In genomic region chr4:6380746-6381411, GRCh38 we compare ENCODE assay signal across 26 cellular contexts.
DNase-seq lines count a peak whose midpoint lies in the region; ATAC-seq and TF ChIP-seq lines count a peak whose summit lies in the region.
"Had no signal": no experiment of that assay in that cellular context is flagged by ENCODE, and none has a peak within 500 bp of the region (broad histone marks: within the 10 kb centered on the region; RNA-seq: fewer than 3 reads in every experiment).

No MANE protein-coding gene starts in this region.

- no peaks in the 10 kb centered on the region for H3K36me3 Mint-ChIP-seq in activated CD8-positive, alpha-beta memory T cell treated with anti-CD3 and anti-CD28 coated beads, Interleukin-2, amount 10 ng/mL, durations not matched to agents 7 days and 5 days
- H3K36me3 Mint-ChIP-seq in chondrocyte (ENCODE audit: low read depth) = no peaks in the 10 kb centered on the region
- H3K36me3 Mint-ChIP-seq: CD14-positive monocyte; CD8-positive, alpha-beta memory T cell; IgD-negative memory B cell had no signal

- DNase-seq in activated CD8-positive, alpha-beta memory T cell treated with anti-CD3 and anti-CD28 coated beads, Interleukin-2, amount 10 ng/mL, durations not matched to agents 7 days and 5 days = no peak
- no peak for DNase-seq in activated CD8-positive, alpha-beta memory T cell treated with anti-CD3 and anti-CD28 coated beads for 24 hours
- DNase-seq in chondrocyte (ENCODE audit: low spot score) (peak; percentile 71), mucosa of descending colon (peak in 2 of 3 donors; percentile 12 to 37)
- DNase-seq in stimulated activated naive CD8-positive, alpha-beta T cell treated with anti-CD3 and anti-CD28 coated beads, Interleukin-15, amount 100 ng/mL, for 72 hours = no peak
- DNase-seq in stimulated activated CD8-positive, alpha-beta memory T cell treated with anti-CD3 and anti-CD28 coated beads, Interleukin-4, amount 100 ng/mL, for 48 hours = no peak
- DNase-seq: ACHN; BE2C; DMS 273 treated with DMSO at 0.1 percent for 48 hours; DMS79; EL; GDM1; HCEC 1CT; MM.1S; NCI-H1694; NCI-H2029 treated with DMSO at 0.1 percent for 48 hours; NCI-H446 treated with DMSO at 0.1 percent for 48 hours; NCI-H526; NCI-H82; NK-92 treated with Interleukin-12 subunit alpha and Interleukin-12 subunit beta, amount 100 ng/mL, for 24 hours; PC-3 had no signal

- intact Hi-C loops in mucosa of descending colon (cut with DNase I, micrococcal nuclease) = no loop called here

- TF ChIP-seq CTCF in chondrocyte (IDR thresholded peaks at IDR 0.05) = no peak
- no peak for TF ChIP-seq CTCF in mucosa of descending colon (IDR thresholded peaks at IDR 0.05)

- H3K27me3 Mint-ChIP-seq in activated CD8-positive, alpha-beta memory T cell treated with anti-CD3 and anti-CD28 coated beads, Interleukin-2, amount 10 ng/mL, durations not matched to agents 7 days and 5 days = peaks cover 27% of the 10 kb centered on the region
- peaks cover 43% of the 10 kb centered on the region for H3K27me3 Mint-ChIP-seq in chondrocyte (ENCODE audit: low read depth)
- H3K27me3 Mint-ChIP-seq in stimulated activated naive CD8-positive, alpha-beta T cell treated with anti-CD3 and anti-CD28 coated beads, Interleukin-15, amount 100 ng/mL, for 72 hours = peaks cover 65% of the 10 kb centered on the region

- no peaks in the 10 kb centered on the region for H3K4me1 ChIP-seq in mucosa of descending colon (ENCODE audit: low read depth)
- H3K4me1 ChIP-seq: BE2C had no signal

- no peaks in the 10 kb centered on the region for H3K9me3 ChIP-seq in mucosa of descending colon
- H3K9me3 ChIP-seq: BE2C had no signal

- no peak overlapping the region for H3K27ac Mint-ChIP-seq in activated CD8-positive, alpha-beta memory T cell treated with anti-CD3 and anti-CD28 coated beads, Interleukin-2, amount 10 ng/mL, durations not matched to agents 7 days and 5 days
- H3K27ac Mint-ChIP-seq in chondrocyte (ENCODE audit: unreplicated experiment) = no peak overlapping the region
- no peak overlapping the region for H3K27ac Mint-ChIP-seq in stimulated activated naive CD8-positive, alpha-beta T cell treated with anti-CD3 and anti-CD28 coated beads, Interleukin-15, amount 100 ng/mL, for 72 hours
- H3K27ac Mint-ChIP-seq: CD8-positive, alpha-beta memory T cell; IgD-negative memory B cell had no signal

- H3K36me3 ChIP-seq in mucosa of descending colon (ENCODE audit: low read depth) = no peaks in the 10 kb centered on the region
- H3K36me3 ChIP-seq: BE2C had no signal

- CTCF ChIA-PET in activated CD8-positive, alpha-beta memory T cell treated with anti-CD3 and anti-CD28 coated beads, Interleukin-2, amount 10 ng/mL, durations not matched to agents 7 days and 5 days (lab: Charles Lee) = no interaction called here

- no peaks in the 10 kb centered on the region for H3K9me3 Mint-ChIP-seq in activated CD8-positive, alpha-beta memory T cell treated with anti-CD3 and anti-CD28 coated beads, Interleukin-2, amount 10 ng/mL, durations not matched to agents 7 days and 5 days (ENCODE audit: low read depth)
- no peaks in the 10 kb centered on the region for H3K9me3 Mint-ChIP-seq in chondrocyte (ENCODE audit: low read depth)
- no peaks in the 10 kb centered on the region for H3K9me3 Mint-ChIP-seq in stimulated activated naive CD8-positive, alpha-beta T cell treated with anti-CD3 and anti-CD28 coated beads, Interleukin-15, amount 100 ng/mL, for 72 hours
- H3K9me3 Mint-ChIP-seq: CD14-positive monocyte; CD8-positive, alpha-beta memory T cell; IgD-negative memory B cell had no signal

- no peak overlapping the region for H3K4me3 Mint-ChIP-seq in activated CD8-positive, alpha-beta memory T cell treated with anti-CD3 and anti-CD28 coated beads, Interleukin-2, amount 10 ng/mL, durations not matched to agents 7 days and 5 days
- no peak overlapping the region for H3K4me3 Mint-ChIP-seq in chondrocyte (ENCODE audit: unreplicated experiment)
- no peak overlapping the region for H3K4me3 Mint-ChIP-seq in stimulated activated naive CD8-positive, alpha-beta T cell treated with anti-CD3 and anti-CD28 coated beads, Interleukin-15, amount 100 ng/mL, for 72 hours
- H3K4me3 Mint-ChIP-seq: CD8-positive, alpha-beta memory T cell; IgD-negative memory B cell had no signal

- ATAC-seq in activated CD8-positive, alpha-beta memory T cell treated with anti-CD3 and anti-CD28 coated beads, Interleukin-2, amount 10 ng/mL, durations not matched to agents 7 days and 5 days = peak; percentile 16
- ATAC-seq in mucosa of descending colon (no peak), GM18519 (IDR thresholded peaks at IDR 0.05; ENCODE audit: low FRiP score, unreplicated experiment) (no peak)
- peak; percentile 38 for ATAC-seq in stimulated activated naive CD8-positive, alpha-beta T cell treated with anti-CD3 and anti-CD28 coated beads, Interleukin-15, amount 100 ng/mL, for 72 hours
- ATAC-seq: GM12878, PC-3 had no signal

- H3K4me3 ChIP-seq in mucosa of descending colon = no peak overlapping the region
- H3K4me3 ChIP-seq: GM12878 had no signal

- no peaks in the 10 kb centered on the region for H3K4me1 Mint-ChIP-seq in activated CD8-positive, alpha-beta memory T cell treated with anti-CD3 and anti-CD28 coated beads, Interleukin-2, amount 10 ng/mL, durations not matched to agents 7 days and 5 days
- H3K4me1 Mint-ChIP-seq in chondrocyte (ENCODE audit: low read depth) = no peaks in the 10 kb centered on the region
- no peaks in the 10 kb centered on the region for H3K4me1 Mint-ChIP-seq in stimulated activated naive CD8-positive, alpha-beta T cell treated with anti-CD3 and anti-CD28 coated beads, Interleukin-15, amount 100 ng/mL, for 72 hours
- H3K4me1 Mint-ChIP-seq: CD14-positive monocyte had no signal

Comparison
In these comparisons a context has a peak if more than half of its experiments do, and no peak if none do; other contexts are left out.
1. ATAC-seq: peak in activated CD8-positive, alpha-beta memory T cell treated with anti-CD3 and anti-CD28 coated beads, Interleukin-2, amount 10 ng/mL, durations not matched to agents 7 days and 5 days (single experiment) and stimulated activated naive CD8-positive, alpha-beta T cell treated with anti-CD3 and anti-CD28 coated beads, Interleukin-15, amount 100 ng/mL, for 72 hours (single experiment); none in mucosa of descending colon (single experiment) and GM18519 (single experiment).
2. DNase-seq: peak in chondrocyte (single experiment) and mucosa of descending colon (2 of 3); none in activated CD8-positive, alpha-beta memory T cell treated with anti-CD3 and anti-CD28 coated beads, Interleukin-2, amount 10 ng/mL, durations not matched to agents 7 days and 5 days (single experiment), activated CD8-positive, alpha-beta memory T cell treated with anti-CD3 and anti-CD28 coated beads for 24 hours (single experiment), stimulated activated naive CD8-positive, alpha-beta T cell treated with anti-CD3 and anti-CD28 coated beads, Interleukin-15, amount 100 ng/mL, for 72 hours (0 of 2) and stimulated activated CD8-positive, alpha-beta memory T cell treated with anti-CD3 and anti-CD28 coated beads, Interleukin-4, amount 100 ng/mL, for 48 hours (single experiment).